ENCODE assay signal across 2 cellular contexts in the genomic region with DNA sequence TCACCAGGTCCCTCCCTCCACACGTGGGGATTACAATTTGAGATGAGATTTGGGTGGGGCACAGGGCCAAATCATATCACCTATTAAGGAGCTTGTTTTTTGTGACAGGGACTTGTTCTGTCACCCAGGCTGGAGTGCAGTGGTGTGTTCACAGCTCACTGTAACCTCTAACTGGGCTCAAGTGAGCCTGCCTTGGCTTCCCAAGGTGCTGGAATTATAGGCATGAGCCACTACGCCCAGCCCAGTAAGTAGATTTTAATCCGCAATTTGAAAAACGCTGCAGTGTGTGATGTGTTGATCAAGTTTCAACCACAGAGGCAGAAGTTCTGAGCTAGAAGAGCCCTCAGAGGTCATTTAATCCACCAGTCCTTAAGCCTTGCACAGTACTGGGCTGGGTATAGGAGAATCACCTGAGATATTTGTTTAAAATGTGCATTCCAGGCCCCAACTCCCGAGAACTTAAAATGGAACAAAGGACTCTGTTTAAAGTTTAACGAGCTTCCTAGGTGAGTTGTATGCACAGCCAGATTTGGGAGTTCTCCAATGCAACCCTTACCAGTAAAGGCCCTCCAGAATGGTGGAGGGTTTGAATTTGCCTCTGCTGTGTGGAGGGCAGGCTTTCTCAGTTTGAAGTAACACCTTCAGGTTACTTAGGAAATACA.
TF ChIP-seq lines count a peak whose summit lies in the region.

No MANE protein-coding gene starts in this region.

TF ChIP-seq in HepG2, 621 proteins besides CTCF, POLR2A, EP300 and RAD21 (continues in another document):
- peak; percentile 93 for TF ChIP-seq GFI1 (CRISPR knock-in tag; IDR thresholded peaks at IDR 0.05; ENCODE audit: borderline replicate concordance)
- TF ChIP-seq, protein P1, sequence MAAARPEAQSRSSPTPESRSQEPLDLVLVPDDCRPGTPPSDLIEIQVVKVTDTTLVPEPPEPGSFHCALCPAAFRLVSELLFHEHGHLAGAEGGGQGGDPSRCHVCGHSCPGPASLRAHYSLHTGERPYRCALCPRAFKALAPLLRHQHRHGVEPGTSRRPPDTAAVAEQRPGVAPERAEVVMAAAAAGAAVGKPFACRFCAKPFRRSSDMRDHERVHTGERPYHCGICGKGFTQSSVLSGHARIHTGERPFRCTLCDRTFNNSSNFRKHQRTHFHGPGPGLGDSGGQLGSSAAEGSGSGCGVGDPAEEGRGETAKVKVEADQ (CRISPR knock-in tag; IDR thresholded peaks at IDR 0.05; ENCODE audit: borderline replicate concordance) = no peak
- no peak for TF ChIP-seq ZNF20 (CRISPR knock-in tag; IDR thresholded peaks at IDR 0.05)
- TF ChIP-seq SOX6 (IDR thresholded peaks at IDR 0.05) = no peak
- peak; percentile 70 for TF ChIP-seq SOX6 (CRISPR knock-in tag; IDR thresholded peaks at IDR 0.05)
- TF ChIP-seq ZNF605 (CRISPR knock-in tag; IDR thresholded peaks at IDR 0.05) = no peak
- TF ChIP-seq IRX3 (CRISPR knock-in tag; IDR thresholded peaks at IDR 0.05; ENCODE audit: borderline replicate concordance, low read depth) = no peak
- no peak for TF ChIP-seq ZNF556 (CRISPR knock-in tag; IDR thresholded peaks at IDR 0.05; ENCODE audit: borderline replicate concordance)
- TF ChIP-seq, protein P2, sequence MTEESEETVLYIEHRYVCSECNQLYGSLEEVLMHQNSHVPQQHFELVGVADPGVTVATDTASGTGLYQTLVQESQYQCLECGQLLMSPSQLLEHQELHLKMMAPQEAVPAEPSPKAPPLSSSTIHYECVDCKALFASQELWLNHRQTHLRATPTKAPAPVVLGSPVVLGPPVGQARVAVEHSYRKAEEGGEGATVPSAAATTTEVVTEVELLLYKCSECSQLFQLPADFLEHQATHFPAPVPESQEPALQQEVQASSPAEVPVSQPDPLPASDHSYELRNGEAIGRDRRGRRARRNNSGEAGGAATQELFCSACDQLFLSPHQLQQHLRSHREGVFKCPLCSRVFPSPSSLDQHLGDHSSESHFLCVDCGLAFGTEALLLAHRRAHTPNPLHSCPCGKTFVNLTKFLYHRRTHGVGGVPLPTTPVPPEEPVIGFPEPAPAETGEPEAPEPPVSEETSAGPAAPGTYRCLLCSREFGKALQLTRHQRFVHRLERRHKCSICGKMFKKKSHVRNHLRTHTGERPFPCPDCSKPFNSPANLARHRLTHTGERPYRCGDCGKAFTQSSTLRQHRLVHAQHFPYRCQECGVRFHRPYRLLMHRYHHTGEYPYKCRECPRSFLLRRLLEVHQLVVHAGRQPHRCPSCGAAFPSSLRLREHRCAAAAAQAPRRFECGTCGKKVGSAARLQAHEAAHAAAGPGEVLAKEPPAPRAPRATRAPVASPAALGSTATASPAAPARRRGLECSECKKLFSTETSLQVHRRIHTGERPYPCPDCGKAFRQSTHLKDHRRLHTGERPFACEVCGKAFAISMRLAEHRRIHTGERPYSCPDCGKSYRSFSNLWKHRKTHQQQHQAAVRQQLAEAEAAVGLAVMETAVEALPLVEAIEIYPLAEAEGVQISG (CRISPR knock-in tag; IDR thresholded peaks at IDR 0.05) = 0 out of 2 replicates have a peak, but pooled peaks have one; percentile 32
- TF ChIP-seq, protein P3, sequence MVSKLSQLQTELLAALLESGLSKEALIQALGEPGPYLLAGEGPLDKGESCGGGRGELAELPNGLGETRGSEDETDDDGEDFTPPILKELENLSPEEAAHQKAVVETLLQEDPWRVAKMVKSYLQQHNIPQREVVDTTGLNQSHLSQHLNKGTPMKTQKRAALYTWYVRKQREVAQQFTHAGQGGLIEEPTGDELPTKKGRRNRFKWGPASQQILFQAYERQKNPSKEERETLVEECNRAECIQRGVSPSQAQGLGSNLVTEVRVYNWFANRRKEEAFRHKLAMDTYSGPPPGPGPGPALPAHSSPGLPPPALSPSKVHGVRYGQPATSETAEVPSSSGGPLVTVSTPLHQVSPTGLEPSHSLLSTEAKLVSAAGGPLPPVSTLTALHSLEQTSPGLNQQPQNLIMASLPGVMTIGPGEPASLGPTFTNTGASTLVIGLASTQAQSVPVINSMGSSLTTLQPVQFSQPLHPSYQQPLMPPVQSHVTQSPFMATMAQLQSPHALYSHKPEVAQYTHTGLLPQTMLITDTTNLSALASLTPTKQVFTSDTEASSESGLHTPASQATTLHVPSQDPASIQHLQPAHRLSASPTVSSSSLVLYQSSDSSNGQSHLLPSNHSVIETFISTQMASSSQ (IDR thresholded peaks at IDR 0.05; ENCODE audit: low read depth) = peak; percentile 63; the same call in 1 of the 2 replicates
- TF ChIP-seq, protein P3 (CRISPR knock-in tag; IDR thresholded peaks at IDR 0.05; ENCODE audit: borderline replicate concordance) = peak; percentile 47; the same call in 1 of the 2 replicates
- TF ChIP-seq, protein P4, sequence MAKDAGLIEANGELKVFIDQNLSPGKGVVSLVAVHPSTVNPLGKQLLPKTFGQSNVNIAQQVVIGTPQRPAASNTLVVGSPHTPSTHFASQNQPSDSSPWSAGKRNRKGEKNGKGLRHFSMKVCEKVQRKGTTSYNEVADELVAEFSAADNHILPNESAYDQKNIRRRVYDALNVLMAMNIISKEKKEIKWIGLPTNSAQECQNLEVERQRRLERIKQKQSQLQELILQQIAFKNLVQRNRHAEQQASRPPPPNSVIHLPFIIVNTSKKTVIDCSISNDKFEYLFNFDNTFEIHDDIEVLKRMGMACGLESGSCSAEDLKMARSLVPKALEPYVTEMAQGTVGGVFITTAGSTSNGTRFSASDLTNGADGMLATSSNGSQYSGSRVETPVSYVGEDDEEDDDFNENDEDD (CRISPR knock-in tag; IDR thresholded peaks at IDR 0.05; ENCODE audit: borderline replicate concordance) = no peak
- 0 out of 2 replicates have a peak, but pooled peaks have one; percentile 39 for TF ChIP-seq PHF21A (CRISPR knock-in tag; IDR thresholded peaks at IDR 0.05)
- TF ChIP-seq ZC3H4 (CRISPR knock-in tag; IDR thresholded peaks at IDR 0.05; ENCODE audit: borderline replicate concordance) = no peak
- no peak for TF ChIP-seq ZNF577 (CRISPR knock-in tag; IDR thresholded peaks at IDR 0.05; ENCODE audit: borderline replicate concordance, low read depth)

TF ChIP-seq in GM12891, 5 proteins besides CTCF, POLR2A, EP300 and RAD21:
- no peak for TF ChIP-seq TAF1 (IDR thresholded peaks at IDR 0.05; ENCODE audit: low read depth, low read length)
- TF ChIP-seq POU2F2 (IDR thresholded peaks at IDR 0.05; ENCODE audit: low read depth, low read length) = no peak
- no peak for TF ChIP-seq PAX5 (IDR thresholded peaks at IDR 0.05; ENCODE audit: insufficient read depth, low read length, severe bottlenecking)
- no peak for TF ChIP-seq POLR2AphosphoS5 (IDR thresholded peaks at IDR 0.05; ENCODE audit: low read depth, low read length)
- TF ChIP-seq SPI1 (IDR thresholded peaks at IDR 0.05; ENCODE audit: low read depth, low read length) = no peak
